In genomic region chr2:31863867-31864266, GRCh38 we compare ENCODE assay signal across 29 cellular contexts.
"Had no signal": no experiment of that assay in that cellular context is flagged by ENCODE, and none has a peak within 500 bp of the region (broad histone marks: within the 10 kb centered on the region; RNA-seq: fewer than 3 reads in every experiment).

No MANE protein-coding gene starts in this region.

- H3K9ac ChIP-seq: parathyroid adenoma had no signal

- H3K4me3 ChIP-seq: ovary, psoas muscle, skin epidermis, smooth muscle cell, spleen, stomach, thoracic aorta, thyroid gland, tibial nerve, upper lobe of left lung, vagina had no signal

- H3K36me3 ChIP-seq: ovary, thyroid gland, tibial nerve, vagina had no signal

- DNase-seq: naive B cell; naive thymus-derived CD8-positive, alpha-beta T cell; nephron progenitor cell; occipital lobe; ovary; posterior cingulate gyrus; psoas muscle; right cardiac atrium; spleen; stimulated activated CD4-positive, alpha-beta T cell treated with anti-CD3 and anti-CD28 coated beads, Interleukin-12 subunit alpha, Interleukin-12 subunit beta, amount 100 ng/mL, for 4 hours; stimulated activated CD4-positive, alpha-beta T cell treated with anti-CD3 and anti-CD28 coated beads, Interleukin-1b, Interleukin-23, amount 100 ng/mL, for 48 hours; stimulated activated CD4-positive, alpha-beta T cell treated with anti-CD3 and anti-CD28 coated beads, Interleukin-4, amount 100 ng/mL, for 1 hour; stimulated activated CD4-positive, alpha-beta T cell treated with anti-CD3 and anti-CD28 coated beads, Interleukin-4, amount 100 ng/mL, for 4 hours; stimulated activated CD8-positive, alpha-beta memory T cell treated with anti-CD3 and anti-CD28 coated beads, Interleukin-4, amount 100 ng/mL, for 48 hours; stimulated activated naive CD4-positive, alpha-beta T cell treated with Interleukin-2 at 50 U/mL for 16 hours; stomach; thyroid gland; trophoblast cell; upper lobe of left lung had no signal

- H3K27ac ChIP-seq: ovary, parathyroid adenoma, psoas muscle, skin epidermis, spleen, stomach, thoracic aorta, thyroid gland, tibial nerve, upper lobe of left lung, vagina had no signal

- H3K27me3 ChIP-seq: ovary, spleen, stomach, thyroid gland, tibial nerve, upper lobe of left lung, vagina had no signal

- ATAC-seq: naive thymus-derived CD8-positive, alpha-beta T cell; natural killer cell treated with Interleukin-12 subunit alpha and Interleukin-12 subunit beta and Interleukin-15 and Interleukin-18, amount 100 ng/mL, for 72 hours; psoas muscle; right cardiac atrium; sciatic nerve; stimulated activated memory B cell treated with anti-CD40 and anti-IgM and Interleukin-4, amounts not matched to agents 10 μg/mL and 1 μg/mL and 100 μg/mL, for 72 hours had no signal

- FAIRE-seq: urothelium cell line had no signal

- H3K4me2 ChIP-seq: smooth muscle cell had no signal

- H2AFZ ChIP-seq: parathyroid adenoma had no signal

- H3K4me1 ChIP-seq: parathyroid adenoma, psoas muscle, spleen, stomach, thyroid gland, tibial nerve, upper lobe of left lung, vagina had no signal

- H3K79me2 ChIP-seq: parathyroid adenoma had no signal

- H3K9me3 ChIP-seq: ovary, psoas muscle, spleen, stomach, thoracic aorta, thyroid gland, tibial nerve, upper lobe of left lung, vagina had no signal
